Comparison of ENCODE assay signal across 21 cellular contexts in the genomic region with DNA sequence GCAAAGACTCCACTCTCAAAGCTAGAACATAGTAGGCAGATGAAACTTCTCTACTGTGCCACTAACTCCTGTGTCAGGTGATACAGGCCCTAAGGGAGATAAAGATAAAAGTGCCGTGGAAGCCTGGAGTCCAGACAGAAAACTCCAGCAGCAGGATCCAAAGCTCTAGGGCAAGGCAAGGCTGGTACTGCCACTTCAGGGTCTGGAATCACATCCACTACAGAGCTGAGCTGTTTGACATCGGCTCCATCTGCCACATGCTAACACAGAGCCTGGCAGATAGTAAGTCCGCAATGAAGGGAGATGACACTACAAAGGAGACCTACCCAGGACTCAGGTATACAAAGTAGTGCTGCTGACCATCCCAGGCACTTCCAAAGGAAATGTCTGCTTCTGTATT. TPM values are rescaled to one million over a fixed set of nuclear protein-coding genes. Genes with fewer than 3 reads are reported as not detected.
DNase-seq lines count a peak whose midpoint lies in the region; ATAC-seq and TF ChIP-seq lines count a peak whose summit lies in the region.
"Had no signal": no experiment of that assay in that cellular context is flagged by ENCODE, and none has a peak within 500 bp of the region (broad histone marks: within the 10 kb centered on the region; RNA-seq: fewer than 3 reads in every experiment).

No MANE protein-coding gene starts in this region.

- H3K27ac ChIP-seq in CD4-positive, CD25-positive, alpha-beta regulatory T cell (ENCODE audit: insufficient read depth, low read length, poor library complexity, severe bottlenecking) = no peak overlapping the region
- H3K27ac ChIP-seq in heart left ventricle (peak overlapping the region in 4 of 12 donors; percentile 3 to 88 (median 26)), right cardiac atrium (ENCODE audit: low read length) (peak overlapping the region; percentile 78), breast epithelium (no peak overlapping the region), thyroid gland (no peak overlapping the region)
- H3K27ac ChIP-seq: KMS-11, SJSA1 had no signal

- H3K9me3 ChIP-seq in CD4-positive, CD25-positive, alpha-beta regulatory T cell (ENCODE audit: control insufficient read depth in 2 of 2, low read length in 2 of 2) = no peaks in the 10 kb centered on the region
- H3K9me3 ChIP-seq in T-helper 17 cell (ENCODE audit: control insufficient read depth, low read length, poor library complexity, severe bottlenecking) (no peaks in the 10 kb centered on the region), heart left ventricle (no peaks in the 10 kb centered on the region), right cardiac atrium (ENCODE audit: control insufficient read depth, low read length) (no peaks in the 10 kb centered on the region), breast epithelium (no peaks in the 10 kb centered on the region), thyroid gland (no peaks in the 10 kb centered on the region)
- H3K9me3 ChIP-seq: HAP-1, SJSA1 had no signal

- peak overlapping the region; percentile 37 to 46 (median 38) for H3K27ac Mint-ChIP-seq in CD4-positive, CD25-positive, alpha-beta regulatory T cell
- peak overlapping the region; percentile 37 for H3K27ac Mint-ChIP-seq in T-helper 17 cell
- H3K27ac Mint-ChIP-seq: HFFc6, IgD-negative memory B cell had no signal

- H3K4me3 Mint-ChIP-seq in CD4-positive, CD25-positive, alpha-beta regulatory T cell = no peak overlapping the region
- H3K4me3 Mint-ChIP-seq in T-helper 17 cell = no peak overlapping the region
- H3K4me3 Mint-ChIP-seq: HFFc6, IgD-negative memory B cell had no signal

- H3K4me1 Mint-ChIP-seq in CD4-positive, CD25-positive, alpha-beta regulatory T cell = peaks cover 0 to 4% (median 3%) of the 10 kb centered on the region in 4 donors
- H3K4me1 Mint-ChIP-seq in T-helper 17 cell = peaks cover 6% of the 10 kb centered on the region
- H3K4me1 Mint-ChIP-seq: IgD-negative memory B cell had no signal

- H3K9me3 Mint-ChIP-seq in CD4-positive, CD25-positive, alpha-beta regulatory T cell = no peaks in the 10 kb centered on the region
- H3K9me3 Mint-ChIP-seq: HFFc6, IgD-negative memory B cell had no signal

- H3K4me3 ChIP-seq in CD4-positive, CD25-positive, alpha-beta regulatory T cell (ENCODE audit: low read depth, low read length) = no peak overlapping the region
- H3K4me3 ChIP-seq in heart left ventricle (no peak overlapping the region), right cardiac atrium (ENCODE audit: low read length) (no peak overlapping the region), breast epithelium (no peak overlapping the region), thyroid gland (replicated peaks in 1 of 3) (no peak overlapping the region)
- H3K4me3 ChIP-seq: HAP-1, SJSA1 had no signal

- TF ChIP-seq CTCF in heart left ventricle (IDR thresholded peaks at IDR 0.05) (no peak), breast epithelium (IDR thresholded peaks at IDR 0.05) (no peak), thyroid gland (IDR thresholded peaks at IDR 0.05) (no peak)

- H3K27me3 ChIP-seq in CD4-positive, CD25-positive, alpha-beta regulatory T cell (ENCODE audit: control insufficient read depth, insufficient read depth, low read length) = no peaks in the 10 kb centered on the region
- no peaks in the 10 kb centered on the region for H3K27me3 ChIP-seq in heart left ventricle
- no peaks in the 10 kb centered on the region for H3K27me3 ChIP-seq in right cardiac atrium (ENCODE audit: control insufficient read depth, insufficient read depth)
- no peaks in the 10 kb centered on the region for H3K27me3 ChIP-seq in breast epithelium
- no peaks in the 10 kb centered on the region for H3K27me3 ChIP-seq in thyroid gland
- H3K27me3 ChIP-seq: SJSA1 had no signal

- TF ChIP-seq POLR2A in heart left ventricle (IDR thresholded peaks at IDR 0.05) (no peak), breast epithelium (IDR thresholded peaks at IDR 0.05) (no peak), thyroid gland (IDR thresholded peaks at IDR 0.05) (no peak)

- no peaks in the 10 kb centered on the region for H3K27me3 Mint-ChIP-seq in CD4-positive, CD25-positive, alpha-beta regulatory T cell
- no peaks in the 10 kb centered on the region for H3K27me3 Mint-ChIP-seq in T-helper 17 cell
- H3K27me3 Mint-ChIP-seq: IgD-negative memory B cell had no signal

- intact Hi-C loops in heart left ventricle (cut with DNase I) (loop anchor here in 2 of 10 donors (5.0 to 10.0 kb wide), 2 partner anchors 35 to 142 kb away; partner anchors contain the start of genes EPG5 (in 1 of the 2) and PSTPIP2 (in 1 of the 2)), right cardiac atrium (cut with DNase I) (no loop called here), breast epithelium (cut with DNase I; ENCODE audit: low total_unique reads) (no loop called here), thyroid gland (cut with DNase I) (no loop called here)

- no peak for DNase-seq in CD4-positive, CD25-positive, alpha-beta regulatory T cell
- no peak for DNase-seq in T-helper 17 cell
- peak in 1 of 5 donors; percentile 28 for DNase-seq in heart left ventricle
- no peak for DNase-seq in right cardiac atrium
- no peak for DNase-seq in breast epithelium (ENCODE audit: low spot score in 2 of 2)
- no peak for DNase-seq in amygdala (lab: John Stamatoyannopoulos, UW)
- DNase-seq in thyroid gland = no peak
- DNase-seq: DMS53; GOT3; HFFc6; MM.1S; NCI-H2029 treated with DMSO at 0.1 percent for 48 hours; NCI-H446 treated with DMSO at 0.1 percent for 48 hours; NCI-H526; NCI-H82; NK-92 treated with Interleukin-12 subunit alpha and Interleukin-12 subunit beta, amount 100 ng/mL, for 24 hours; PC-3 had no signal

- no peaks in the 10 kb centered on the region for H3K4me1 ChIP-seq in CD4-positive, CD25-positive, alpha-beta regulatory T cell (ENCODE audit: control insufficient read depth, insufficient read depth, low read length, poor library complexity, severe bottlenecking)
- H3K4me1 ChIP-seq in heart left ventricle (peaks cover 0 to 16% (median 0%) of the 10 kb centered on the region in 12 donors), right cardiac atrium (ENCODE audit: control insufficient read depth, insufficient read depth, low read length) (peaks cover 2% of the 10 kb centered on the region), breast epithelium (no peaks in the 10 kb centered on the region), thyroid gland (no peaks in the 10 kb centered on the region)
- H3K4me1 ChIP-seq: HAP-1 had no signal

- peaks cover 40% of the 10 kb centered on the region for H3K36me3 Mint-ChIP-seq in CD4-positive, CD25-positive, alpha-beta regulatory T cell
- H3K36me3 Mint-ChIP-seq in T-helper 17 cell (ENCODE audit: low read depth) = peaks cover 6% of the 10 kb centered on the region

- peaks cover 78% of the 10 kb centered on the region for H3K36me3 ChIP-seq in CD4-positive, CD25-positive, alpha-beta regulatory T cell (ENCODE audit: control insufficient read depth, insufficient read depth, low read length)
- peaks cover 0 to 97% (median 90%) of the 10 kb centered on the region in 9 donors for H3K36me3 ChIP-seq in heart left ventricle
- peaks cover 5% of the 10 kb centered on the region for H3K36me3 ChIP-seq in breast epithelium
- peaks cover 21 to 34% of the 10 kb centered on the region in 2 donors for H3K36me3 ChIP-seq in thyroid gland

- ATAC-seq in CD4-positive, CD25-positive, alpha-beta regulatory T cell (ENCODE audit: low read depth in 2 of 2) = no peak
- no peak for ATAC-seq in T-helper 17 cell
- peak; percentile 19 to 64 (median 43) for ATAC-seq in heart left ventricle
- peak; percentile 48 to 64 for ATAC-seq in right cardiac atrium
- ATAC-seq: PC-3 had no signal

- WGBS in heart left ventricle, 4 donors = 52 to 65% (median 58%) methylated on average over 3 of the region's 3 CpGs
- WGBS in right cardiac atrium = 69% methylated on average over 3 of the region's 3 CpGs
- 92 to 93% methylated on average over 3 of the region's 3 CpGs for WGBS in thyroid gland, 2 donors

RNA-seq across cellular contexts. Expression of gene EPG5, which starts 34.4 kb away (rescaled TPM):
- total RNA-seq in CD4-positive, CD25-positive, alpha-beta regulatory T cell = 49.8 TPM
- 1 to 10 TPM; 4.1 to 6.0 (median 5.2) TPM for polyA plus RNA-seq in CD4-positive, CD25-positive, alpha-beta regulatory T cell
- total RNA-seq in T-helper 17 cell (10 to 100 TPM; 46.6 to 76.5 TPM), heart left ventricle (10 to 100 TPM; 14.4 to 37.8 (median 23.8) TPM), right cardiac atrium (10 to 100 TPM; 19.5 to 22.0 (median 21.4) TPM), breast epithelium (10 to 100 TPM; 38.7 to 64.5 (median 48.8) TPM), thyroid gland (100 to 1,000 TPM in 1 of 4 donors, 10 to 100 TPM in 3; 39.1 to 105 (median 59.0) TPM)
- polyA plus RNA-seq in heart left ventricle (10 to 100 TPM in 1 of 2 donors, 1 to 10 TPM in 1; 7.9 to 10.3 TPM), right cardiac atrium (8.2 TPM)

Comparison
In these comparisons a context has a peak if more than half of its experiments do, and no peak if none do; other contexts are left out.
1. ATAC-seq: peak in heart left ventricle (4 of 4) and right cardiac atrium (2 of 2); none in CD4-positive, CD25-positive, alpha-beta regulatory T cell (0 of 2) and T-helper 17 cell (single experiment).